In genomic region chr3:48716982-48717746, GRCh38 we compare ENCODE assay signal across 1 cellular context.
TF ChIP-seq lines count a peak whose summit lies in the region.

Gene IP6K2, minus strand, starts transcription at chr3:48717221. Its CDS starts 21,930 bp downstream, at chr3:48695291.

TF ChIP-seq in HepG2, 621 proteins besides CTCF, POLR2A, EP300 and RAD21 (continued from another document and continues in another):
- TF ChIP-seq CSRNP1 (CRISPR knock-in tag; IDR thresholded peaks at IDR 0.05) (no peak), ZSCAN29 (CRISPR knock-in tag; conservative IDR thresholded peaks at IDR 0.05) (0 out of 2 replicates have a peak, but pooled peaks have one; percentile 29), PBX3 (CRISPR knock-in tag; IDR thresholded peaks at IDR 0.05; ENCODE audit: borderline replicate concordance) (no peak), ZNF142 (CRISPR knock-in tag; IDR thresholded peaks at IDR 0.05) (no peak), SUZ12 (IDR thresholded peaks at IDR 0.05; ENCODE audit: low read depth, low read length) (no peak), SKI (IDR thresholded peaks at IDR 0.05; ENCODE audit: partially characterized antibody) (peak; percentile 30), YY1 (IDR thresholded peaks at IDR 0.05; ENCODE audit: insufficient read depth, insufficient replicate concordance, low read depth, low read length) (peak; percentile 98), ZBTB34 (CRISPR knock-in tag; IDR thresholded peaks at IDR 0.05) (no peak), NR2C2 (CRISPR knock-in tag; IDR thresholded peaks at IDR 0.05; ENCODE audit: borderline replicate concordance) (0 out of 2 replicates have a peak, but pooled peaks have one; percentile 25), ETV6 (CRISPR knock-in tag; conservative IDR thresholded peaks at IDR 0.05) (no peak), ZEB1 (IDR thresholded peaks at IDR 0.05; ENCODE audit: insufficient replicate concordance, low read depth) (peak; percentile 66), MAZ (IDR thresholded peaks at IDR 0.05; ENCODE audit: borderline replicate concordance, low read depth, low read length) (peak; percentile 50; the same call in 1 of the 2 replicates), MAZ (CRISPR knock-in tag; IDR thresholded peaks at IDR 0.05; ENCODE audit: low read depth) (peak; percentile 24; the same call in 1 of the 2 replicates), ZNF737 (CRISPR knock-in tag; IDR thresholded peaks at IDR 0.05; ENCODE audit: borderline replicate concordance) (no peak), ARID3A (IDR thresholded peaks at IDR 0.05; ENCODE audit: low read depth, low read length) (no peak), ZFP36L2 (CRISPR knock-in tag; IDR thresholded peaks at IDR 0.05) (no peak), ZNF350 (CRISPR knock-in tag; IDR thresholded peaks at IDR 0.05; ENCODE audit: borderline replicate concordance, low read depth) (peak; percentile 83), ZNF207 (IDR thresholded peaks at IDR 0.05; ENCODE audit: borderline replicate concordance) (no peak), THRA (CRISPR knock-in tag; IDR thresholded peaks at IDR 0.05; ENCODE audit: borderline replicate concordance) (peak; percentile 11; the same call in 1 of the 2 replicates), HNF1B (CRISPR knock-in tag; IDR thresholded peaks at IDR 0.05) (peak; percentile 81), PHF8 (CRISPR knock-in tag; IDR thresholded peaks at IDR 0.05) (peak; percentile 73; the same call in 1 of the 2 replicates), ATRX (CRISPR knock-in tag; IDR thresholded peaks at IDR 0.05; ENCODE audit: borderline replicate concordance) (no peak), ESRRA (CRISPR knock-in tag; IDR thresholded peaks at IDR 0.05; ENCODE audit: low read depth) (no peak), HINFP (CRISPR knock-in tag; IDR thresholded peaks at IDR 0.05; ENCODE audit: low read depth) (no peak), ZNF260 (CRISPR knock-in tag; IDR thresholded peaks at IDR 0.05; ENCODE audit: borderline replicate concordance, low read depth) (no peak), ZNF784 (CRISPR knock-in tag; IDR thresholded peaks at IDR 0.05; ENCODE audit: borderline replicate concordance) (no peak; the same call in 1 of the 2 replicates), FIP1L1 (IDR thresholded peaks at IDR 0.05; ENCODE audit: borderline replicate concordance, insufficient read depth, low read depth, low read length) (no peak), SP5 (CRISPR knock-in tag; IDR thresholded peaks at IDR 0.05; ENCODE audit: borderline replicate concordance, low read depth) (peak; percentile 63; the same call in 1 of the 2 replicates), PATZ1 (CRISPR knock-in tag; IDR thresholded peaks at IDR 0.05) (peak; percentile 38; the same call in 1 of the 2 replicates), ETV5 (CRISPR knock-in tag; IDR thresholded peaks at IDR 0.05; ENCODE audit: borderline replicate concordance) (peak; percentile 89), STAT6 (CRISPR knock-in tag; IDR thresholded peaks at IDR 0.05; ENCODE audit: borderline replicate concordance) (no peak)
